ENCODE assay signal across 8 cellular contexts in the genomic region with DNA sequence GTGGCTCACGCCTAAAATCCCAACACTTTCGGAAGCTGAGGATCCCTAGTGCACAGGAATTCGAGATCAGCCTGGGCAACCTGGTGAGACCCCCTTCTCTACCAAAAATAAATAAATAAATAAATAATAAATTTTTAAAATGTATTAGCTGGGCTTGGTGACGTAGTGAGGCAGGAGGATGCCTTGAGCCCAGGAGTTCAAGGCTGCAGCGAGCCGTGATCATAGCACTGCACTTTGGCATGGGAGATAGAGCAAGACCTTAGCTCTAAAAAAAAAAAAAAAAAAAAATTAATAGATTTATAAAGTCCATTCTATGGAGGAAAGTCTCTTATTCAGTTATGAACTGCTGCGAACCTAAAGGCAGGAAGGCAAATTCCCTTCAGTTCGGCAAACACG. TPM values are rescaled to one million over a fixed set of nuclear protein-coding genes. Genes with fewer than 3 reads are reported as not detected.
A peak's percentile ranks its signal among the peaks of the same experiment; 100 is the strongest.
DNase-seq lines count a peak whose midpoint lies in the region; ATAC-seq and TF ChIP-seq lines count a peak whose summit lies in the region.

No MANE protein-coding gene starts in this region.

- H3K27me3 ChIP-seq in adipocyte (replicated peaks; ENCODE audit: control insufficient read depth, insufficient read depth, low read length) (no peaks in the 10 kb centered on the region), left lung (no peaks in the 10 kb centered on the region), testis (no peaks in the 10 kb centered on the region)

- H3K27me3 Mint-ChIP-seq in activated CD4-positive, alpha-beta T cell treated with anti-CD3 and anti-CD28 coated beads for 36 hours = no peaks in the 10 kb centered on the region

- H3K9ac ChIP-seq in adipocyte (ENCODE audit: low read length) = peak overlapping the region; percentile 95

- no peaks in the 10 kb centered on the region for H3K36me3 Mint-ChIP-seq in activated CD4-positive, alpha-beta T cell treated with anti-CD3 and anti-CD28 coated beads for 36 hours (ENCODE audit: low read depth)

- peaks cover 9% of the 10 kb centered on the region for H3K4me1 Mint-ChIP-seq in activated CD4-positive, alpha-beta T cell treated with anti-CD3 and anti-CD28 coated beads for 36 hours

- peaks cover 17% of the 10 kb centered on the region for H3K4me1 ChIP-seq in adipocyte (ENCODE audit: control insufficient read depth, insufficient read depth, low read length)
- peaks cover 13 to 33% of the 10 kb centered on the region in 2 donors for H3K4me1 ChIP-seq in left lung
- H3K4me1 ChIP-seq in testis = no peaks in the 10 kb centered on the region

- H3K9me3 ChIP-seq in adipocyte (ENCODE audit: control insufficient read depth, low read length) (no peaks in the 10 kb centered on the region), left lung (no peaks in the 10 kb centered on the region), testis (no peaks in the 10 kb centered on the region)

- H3K27ac Mint-ChIP-seq in activated CD4-positive, alpha-beta T cell treated with anti-CD3 and anti-CD28 coated beads for 36 hours = peak overlapping the region; percentile 91

- no peak for DNase-seq in activated CD4-positive, alpha-beta T cell treated with anti-CD3 and anti-CD28 coated beads for 36 hours
- DNase-seq in activated CD4-positive, alpha-beta T cell treated with anti-CD3 and anti-CD28 coated beads, Interleukin-2, amount 50 U/mL, for 1 hour = no peak
- DNase-seq in adipocyte (ENCODE audit: low read depth) = no peak
- DNase-seq in left lung = no peak
- DNase-seq in testis = no peak
- DNase-seq in left lobe of liver (ENCODE audit: low spot score) = no peak

- H3K4me3 Mint-ChIP-seq in activated CD4-positive, alpha-beta T cell treated with anti-CD3 and anti-CD28 coated beads for 36 hours = peak overlapping the region; percentile 95

- H3K4me3 ChIP-seq in adipocyte (ENCODE audit: low read length) (peak overlapping the region; percentile 95), left lung (peak overlapping the region; percentile 61 to 99), testis (peak overlapping the region; percentile 87 to 95)

- CTCF ChIA-PET in activated CD4-positive, alpha-beta T cell treated with anti-CD3 and anti-CD28 coated beads for 36 hours (lab: Charles Lee) = interaction anchor here (1.2 kb wide), 1 partner anchor 10 kb away, joined by 3 read pairs; no protein-coding TSS in a partner anchor

- H3K9me3 Mint-ChIP-seq in activated CD4-positive, alpha-beta T cell treated with anti-CD3 and anti-CD28 coated beads for 36 hours (ENCODE audit: low read depth) = no peaks in the 10 kb centered on the region

- WGBS in testis, 2 donors = 26 to 29% methylated on average over 9 of the region's 9 CpGs

- intact Hi-C loops in activated CD4-positive, alpha-beta T cell treated with anti-CD3 and anti-CD28 coated beads for 36 hours (cut with DNase I, micrococcal nuclease) = loop anchor here (1.0 to 5.0 kb wide), 11 partner anchors 119 to 413 kb away; partner anchors contain the start of genes GSAP (in 2 of the 2), PHTF2 (in 2 of the 2), TMEM60 (in 2 of the 2) and CCDC146 (in 1 of the 2)
- intact Hi-C loops in left lung (cut with DNase I) = no loop called here
- intact Hi-C loops in testis (cut with DNase I; ENCODE audit: low total_unique reads) = no loop called here

- TF ChIP-seq CTCF in left lung (IDR thresholded peaks at IDR 0.05) (no peak), testis (IDR thresholded peaks at IDR 0.05) (no peak)

- no peak for ATAC-seq in activated CD4-positive, alpha-beta T cell treated with anti-CD3 and anti-CD28 coated beads for 36 hours
- ATAC-seq in left lung (no peak), GM21528 (IDR thresholded peaks at IDR 0.05; ENCODE audit: low FRiP score, unreplicated experiment) (no peak), left lobe of liver (no peak), GM19035 (IDR thresholded peaks at IDR 0.05; ENCODE audit: unreplicated experiment) (no peak)

- H3K27ac ChIP-seq in left lung = peak overlapping the region; percentile 92 to 99
- H3K27ac ChIP-seq in testis = peak overlapping the region in 1 of 2 donors; percentile 96

- TF ChIP-seq POLR2A in testis (IDR thresholded peaks at IDR 0.05) = no peak

- no peaks in the 10 kb centered on the region for H3K36me3 ChIP-seq in adipocyte (ENCODE audit: control insufficient read depth, insufficient read depth, low read length, severe bottlenecking)
- no peaks in the 10 kb centered on the region for H3K36me3 ChIP-seq in left lung
- no peaks in the 10 kb centered on the region for H3K36me3 ChIP-seq in testis (ENCODE audit: low read depth, missing control alignments)

- POLR2A ChIA-PET in activated CD4-positive, alpha-beta T cell treated with anti-CD3 and anti-CD28 coated beads for 36 hours (lab: Charles Lee) = no interaction called here

RNA-seq across cellular contexts. Expression of gene PTPN12, which starts 1.1 kb away (rescaled TPM):
- 10 to 100 TPM in 1 of 2 experiments, 1 to 10 TPM in 1; 8.5 to 12.0 TPM for total RNA-seq in activated CD4-positive, alpha-beta T cell treated with anti-CD3 and anti-CD28 coated beads for 36 hours
- total RNA-seq in left lung (100 to 1,000 TPM; 119 to 138 TPM), testis (10 to 100 TPM; 82.5 to 86.5 TPM), left lobe of liver (12.4 TPM)
- polyA plus RNA-seq in testis (ENCODE audit: insufficient read depth, low read depth, low replicate concordance) = 36.7 TPM

Comparison
In these comparisons a context has a peak if more than half of its experiments do, and no peak if none do; other contexts are left out.
1. intact Hi-C loops: an anchor here in activated CD4-positive, alpha-beta T cell treated with anti-CD3 and anti-CD28 coated beads for 36 hours (1.0 to 5.0 kb wide); none called in left lung and testis.